In the genomic region with DNA sequence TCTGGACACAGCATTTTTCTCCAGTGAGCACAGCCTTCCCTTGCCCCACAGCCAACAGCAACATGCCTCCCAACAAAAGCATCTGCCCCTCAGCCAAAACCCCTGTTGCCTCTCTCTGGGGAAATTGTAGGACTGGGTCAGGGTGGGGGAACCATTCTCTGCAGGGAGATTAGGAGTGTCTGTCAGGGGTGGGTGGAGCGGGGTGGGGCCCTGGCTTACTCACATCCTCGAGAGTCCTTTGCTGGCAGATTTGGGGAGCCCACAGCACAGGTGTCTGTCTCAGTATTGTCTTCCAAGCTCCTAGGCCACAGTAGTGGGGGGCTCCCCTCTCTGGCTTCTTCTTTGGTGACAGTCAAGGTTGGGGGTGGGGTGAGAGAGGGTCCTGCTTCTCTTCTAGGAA, we compare ENCODE assay signal across 1 cellular context. TPM values are rescaled to one million over a fixed set of nuclear protein-coding genes. Genes with fewer than 3 reads are reported as not detected.
"Had no signal": no experiment of that assay in that cellular context is flagged by ENCODE, and none has a peak within 500 bp of the region (broad histone marks: within the 10 kb centered on the region; RNA-seq: fewer than 3 reads in every experiment).

No MANE protein-coding gene starts in this region.

RNA-seq across cellular contexts. Expression of a gene that starts 28.3 kb away (rescaled TPM):
- total RNA-seq: G401 had no signal
